In genomic region chr6:1079525-1079924, GRCh38 we compare ENCODE assay signal across 24 cellular contexts.
DNase-seq lines count a peak whose midpoint lies in the region; ATAC-seq and TF ChIP-seq lines count a peak whose summit lies in the region.
"Had no signal": no experiment of that assay in that cellular context is flagged by ENCODE, and none has a peak within 500 bp of the region (broad histone marks: within the 10 kb centered on the region; RNA-seq: fewer than 3 reads in every experiment).

No MANE protein-coding gene starts in this region.

- H3K4me3 ChIP-seq in epithelial cell of proximal tubule (ENCODE audit: low read depth, low read length) = no peak overlapping the region
- no peak overlapping the region for H3K4me3 ChIP-seq in mesenchymal stem cell (ENCODE audit: insufficient read depth in 1 of 2, low read depth in 1 of 2, low read length in 2 of 2)
- H3K4me3 ChIP-seq in urinary bladder (ENCODE audit: low read depth, low read length) = no peak overlapping the region
- H3K4me3 ChIP-seq: cardiac muscle cell, heart left ventricle, neural progenitor cell had no signal

- H2BK5ac ChIP-seq in mesenchymal stem cell (ENCODE audit: low read depth, low read length, poor library complexity, severe bottlenecking) = no peak overlapping the region

- no peak overlapping the region for H3K14ac ChIP-seq in mesenchymal stem cell (ENCODE audit: low read length in 2 of 2)

- H2BK15ac ChIP-seq in mesenchymal stem cell (ENCODE audit: low read depth, poor library complexity, severe bottlenecking) = no peak overlapping the region

- no peak overlapping the region for H3K23ac ChIP-seq in mesenchymal stem cell (ENCODE audit: low read length in 2 of 2)

- H3K36me3 ChIP-seq in mesenchymal stem cell (ENCODE audit: control insufficient read depth in 1 of 2, insufficient read depth in 2 of 2, low read depth in 1 of 2, low read length in 2 of 2) = no peaks in the 10 kb centered on the region
- H3K36me3 ChIP-seq in urinary bladder (ENCODE audit: insufficient read depth) = no peaks in the 10 kb centered on the region
- H3K36me3 ChIP-seq: cardiac muscle cell, heart left ventricle, neural progenitor cell had no signal

- H3K4me2 ChIP-seq in mesenchymal stem cell (ENCODE audit: low read length, poor library complexity, severe bottlenecking) = no peak overlapping the region
- H3K4me2 ChIP-seq: neural progenitor cell had no signal

- ATAC-seq in left cardiac atrium (peak; percentile 19 to 91), Right ventricle myocardium inferior (no peak), GM19455 (IDR thresholded peaks at IDR 0.05; ENCODE audit: unreplicated experiment) (no peak)
- ATAC-seq: activated CD8-positive, alpha-beta memory T cell treated with anti-CD3 and anti-CD28 coated beads, Interleukin-2, amount 10 ng/mL, durations not matched to agents 7 days and 5 days; CD8-positive, alpha-beta T cell; heart left ventricle; SK-N-SH treated with all-trans-retinoic acid at 6 μM for 48 hours had no signal

- H3K18ac ChIP-seq in mesenchymal stem cell (ENCODE audit: low read depth in 1 of 2, low read length in 2 of 2) = no peak overlapping the region

- no peak overlapping the region for H4K8ac ChIP-seq in mesenchymal stem cell (ENCODE audit: low read length)

- H3K79me1 ChIP-seq in mesenchymal stem cell (replicated peaks; ENCODE audit: low read length, poor library complexity, severe bottlenecking) = no peaks in the 10 kb centered on the region

- H3K4me1 ChIP-seq in mesenchymal stem cell (ENCODE audit: control insufficient read depth, insufficient read depth, low read depth, low read length) (no peaks in the 10 kb centered on the region), urinary bladder (ENCODE audit: insufficient read depth) (no peaks in the 10 kb centered on the region)

- 75% methylated on average over 5 of the region's 6 CpGs for WGBS in mesenchymal stem cell
- WGBS in urinary bladder = 87% methylated on average over 6 of the region's 6 CpGs

- no peak overlapping the region for H3K27ac ChIP-seq in mesenchymal stem cell (ENCODE audit: low read length, poor library complexity, severe bottlenecking)
- peak overlapping the region; percentile 15 for H3K27ac ChIP-seq in urinary bladder (ENCODE audit: low read depth)
- H3K27ac ChIP-seq: cardiac muscle cell, heart left ventricle, neural progenitor cell had no signal

- peaks cover 0 to 12% of the 10 kb centered on the region in 2 experiments for H3K27me3 ChIP-seq in mesenchymal stem cell (ENCODE audit: control insufficient read depth in 1 of 2, insufficient read depth in 1 of 2, low read length in 2 of 2)
- H3K27me3 ChIP-seq: cardiac muscle cell, neural progenitor cell had no signal

- intact Hi-C loops in left cardiac atrium (cut with DNase I) (no loop called here), Right ventricle myocardium inferior (cut with DNase I) (no loop called here)

- H4K91ac ChIP-seq in mesenchymal stem cell (ENCODE audit: low read length) = no peak overlapping the region

- no peak overlapping the region for H2AFZ ChIP-seq in mesenchymal stem cell (ENCODE audit: low read depth, low read length)
- H2AFZ ChIP-seq: neural progenitor cell had no signal

- no peak overlapping the region for H2BK12ac ChIP-seq in mesenchymal stem cell (ENCODE audit: low read length in 2 of 2)

- TF ChIP-seq CTCF in epithelial cell of proximal tubule (conservative IDR thresholded peaks at IDR 0.05; ENCODE audit: low read depth, low read length) = no peak

- DNase-seq in left cardiac atrium (no peak), Right ventricle myocardium inferior (ENCODE audit: missing footprints) (no peak), epithelial cell of proximal tubule (ENCODE audit: low read depth) (peak; percentile 32), mesenchymal stem cell (peak; percentile 12), GM03348 (ENCODE audit: low spot score) (no peak)
- DNase-seq in stimulated activated CD4-positive, alpha-beta T cell treated with anti-CD3 and anti-CD28 coated beads, Interleukin-12 subunit alpha, Interleukin-12 subunit beta, amount 100 ng/mL, for 4 hours = no peak
- DNase-seq: activated CD4-positive, alpha-beta T cell treated with anti-CD3 and anti-CD28 coated beads, Interleukin-2, amount 10 ng/mL, durations not matched to agents 24 days and 14 days; activated CD8-positive, alpha-beta memory T cell treated with anti-CD3 and anti-CD28 coated beads, Interleukin-2, amount 10 ng/mL, durations not matched to agents 7 days and 5 days; activated naive CD4-positive, alpha-beta T cell treated with anti-CD3 and anti-CD28 coated beads, Interleukin-2, amount 10 ng/mL, durations not matched to agents 7 days and 5 days; AML-193; amygdala; CD8-positive, alpha-beta T cell; H7; heart left ventricle; Kasumi-1; NCI-H1694 treated with DMSO at 0.1 percent for 48 hours; NCI-H526; stimulated activated CD8-positive, alpha-beta memory T cell treated with anti-CD3 and anti-CD28 coated beads, Interleukin-4, amount 100 ng/mL, for 48 hours; T-helper 2 cell had no signal

- no peak overlapping the region for H3K4ac ChIP-seq in mesenchymal stem cell (ENCODE audit: low read depth in 1 of 2, low read length in 2 of 2)

- no peaks in the 10 kb centered on the region for H3K9me3 ChIP-seq in mesenchymal stem cell (ENCODE audit: control insufficient read depth, low read length)
- H3K9me3 ChIP-seq: heart left ventricle had no signal

- no peak overlapping the region for H3K9ac ChIP-seq in mesenchymal stem cell (ENCODE audit: low read length)
- H3K9ac ChIP-seq: neural progenitor cell had no signal

- H2BK120ac ChIP-seq in mesenchymal stem cell (ENCODE audit: low read depth, low read length) = no peak overlapping the region

- H2AK5ac ChIP-seq in mesenchymal stem cell (ENCODE audit: low read length, severe bottlenecking) = no peak overlapping the region

Comparison
In these comparisons a context has a peak if more than half of its experiments do, and no peak if none do; other contexts are left out.
1. ATAC-seq: peak in left cardiac atrium (2 of 2); none in Right ventricle myocardium inferior (single experiment) and GM19455 (single experiment).
2. DNase-seq: peak in epithelial cell of proximal tubule (single experiment) and mesenchymal stem cell (single experiment); none in left cardiac atrium (single experiment), Right ventricle myocardium inferior (single experiment), GM03348 (single experiment) and stimulated activated CD4-positive, alpha-beta T cell treated with anti-CD3 and anti-CD28 coated beads, Interleukin-12 subunit alpha, Interleukin-12 subunit beta, amount 100 ng/mL, for 4 hours (single experiment).